In the genomic region with DNA sequence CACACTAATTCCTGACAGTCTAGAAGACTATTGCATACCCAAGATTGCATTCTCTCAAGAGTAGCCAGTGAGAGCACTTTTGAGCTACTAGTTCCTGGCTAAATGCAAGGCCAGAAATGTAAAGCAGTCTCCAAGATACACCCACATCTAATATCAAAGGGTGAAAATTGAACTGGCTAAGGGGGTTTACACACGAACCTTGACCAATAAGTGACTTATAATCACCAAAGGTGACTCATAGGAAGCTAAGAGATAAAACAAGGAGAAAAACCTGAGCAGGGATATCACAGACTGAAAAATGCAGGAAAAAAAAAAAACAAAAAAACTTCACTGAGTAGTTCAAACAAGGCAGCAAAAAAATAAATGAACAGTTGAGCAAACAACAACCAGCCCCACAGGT, we compare ENCODE assay signal across 22 cellular contexts.
DNase-seq lines count a peak whose midpoint lies in the region; ATAC-seq, FAIRE-seq and TF ChIP-seq lines count a peak whose summit lies in the region.
"Had no signal": no experiment of that assay in that cellular context is flagged by ENCODE, and none has a peak within 500 bp of the region (broad histone marks: within the 10 kb centered on the region; RNA-seq: fewer than 3 reads in every experiment).

No MANE protein-coding gene starts in this region.

- H3K27ac Mint-ChIP-seq in naive thymus-derived CD8-positive, alpha-beta T cell, result no peak overlapping the region
- H3K27ac Mint-ChIP-seq: CD14-positive monocyte; CD8-positive, alpha-beta T cell had no signal

- no peaks in the 10 kb centered on the region for H3K4me1 Mint-ChIP-seq in naive thymus-derived CD8-positive, alpha-beta T cell
- H3K4me1 Mint-ChIP-seq: CD14-positive monocyte had no signal

- no peaks in the 10 kb centered on the region for H3K27me3 ChIP-seq in small intestine (ENCODE audit: control insufficient read depth in 2 of 2, insufficient read depth in 2 of 2, low read length in 2 of 2)

- H3K9me3 Mint-ChIP-seq in naive thymus-derived CD8-positive, alpha-beta T cell, result peaks cover 6 to 37% (median 11%) of the 10 kb centered on the region in 9 donors

- no peaks in the 10 kb centered on the region for H3K36me3 ChIP-seq in small intestine (ENCODE audit: control insufficient read depth in 2 of 2, insufficient read depth in 2 of 2, low read length in 2 of 2)

- POLR2A ChIA-PET in naive thymus-derived CD8-positive, alpha-beta T cell (lab: Charles Lee), result no interaction called here

- no peak for FAIRE-seq in small intestine (lab: Jason Lieb, UNC)
- FAIRE-seq: G401.6, GM12892, GM19239 had no signal

- DNase-seq in DMS53 treated with DMSO at 0.1 percent for 48 hours (lab: John Stamatoyannopoulos, UW; ENCODE audit: unreplicated experiment) (peak; percentile 9), LoVo (ENCODE audit: low spot score) (peak; percentile 18), epithelial cell of proximal tubule (ENCODE audit: low read depth) (peak; percentile 10), small intestine (peak; percentile 71), 8988T (no peak), GM10266 (ENCODE audit: extremely low spot score) (no peak), foreskin fibroblast (no peak)
- DNase-seq in naive thymus-derived CD8-positive, alpha-beta T cell, result no peak
- DNase-seq: CD8-positive, alpha-beta T cell; COR-L47; DMS 273 treated with DMSO at 0.1 percent for 48 hours; DMS79 treated with DMSO at 0.1 percent for 48 hours; EL; H7; IMR-90; Kasumi-1; KBM-7 had no signal

- no peaks in the 10 kb centered on the region for H3K36me3 Mint-ChIP-seq in naive thymus-derived CD8-positive, alpha-beta T cell
- H3K36me3 Mint-ChIP-seq: CD14-positive monocyte; CD8-positive, alpha-beta T cell had no signal

- TF ChIP-seq CTCF in epithelial cell of proximal tubule (conservative IDR thresholded peaks at IDR 0.05; ENCODE audit: low read depth, low read length) (no peak), GM10266 (IDR thresholded peaks at IDR 0.05; ENCODE audit: control insufficient read depth, insufficient read depth, low read depth, missing control alignments) (no peak), foreskin fibroblast (IDR thresholded peaks at IDR 0.05; ENCODE audit: low read depth, low read length) (no peak)

- ATAC-seq in naive thymus-derived CD8-positive, alpha-beta T cell, result no peak
- ATAC-seq: CD8-positive, alpha-beta T cell had no signal

- H3K4me3 ChIP-seq in epithelial cell of proximal tubule (ENCODE audit: low read depth, low read length) (no peak overlapping the region), small intestine (ENCODE audit: low read depth in 1 of 2, low read length in 2 of 2) (no peak overlapping the region), foreskin fibroblast (ENCODE audit: low read depth in 1 of 2, low read length in 2 of 2) (no peak overlapping the region)

- WGBS in small intestine, 3 donors, result 6 to 35% (median 15%) methylated on average over 1 of the region's 1 CpG

- H3K27ac ChIP-seq in small intestine (ENCODE audit: low read depth in 1 of 2, low read length in 1 of 2), result no peak overlapping the region
- H3K27ac ChIP-seq: HL-60 had no signal

- no peaks in the 10 kb centered on the region for H3K27me3 Mint-ChIP-seq in naive thymus-derived CD8-positive, alpha-beta T cell

- no peaks in the 10 kb centered on the region for H3K9me3 ChIP-seq in small intestine (ENCODE audit: control insufficient read depth, low read depth)

- H3K4me3 Mint-ChIP-seq in naive thymus-derived CD8-positive, alpha-beta T cell, result no peak overlapping the region
- H3K4me3 Mint-ChIP-seq: CD14-positive monocyte; CD8-positive, alpha-beta T cell had no signal

- no peaks in the 10 kb centered on the region for H3K4me1 ChIP-seq in small intestine (ENCODE audit: control insufficient read depth in 2 of 2, insufficient read depth in 1 of 2, low read depth in 1 of 2, low read length in 1 of 2)

Comparison
In these comparisons a context has a peak if more than half of its experiments do, and no peak if none do; other contexts are left out.
1. DNase-seq: peak in DMS53 treated with DMSO at 0.1 percent for 48 hours (single experiment), LoVo (single experiment), epithelial cell of proximal tubule (single experiment) and small intestine (single experiment); none in 8988T (single experiment), GM10266 (single experiment), foreskin fibroblast (0 of 2) and naive thymus-derived CD8-positive, alpha-beta T cell (0 of 10).